1 cellular context compared by ENCODE assay signal in the genomic region with DNA sequence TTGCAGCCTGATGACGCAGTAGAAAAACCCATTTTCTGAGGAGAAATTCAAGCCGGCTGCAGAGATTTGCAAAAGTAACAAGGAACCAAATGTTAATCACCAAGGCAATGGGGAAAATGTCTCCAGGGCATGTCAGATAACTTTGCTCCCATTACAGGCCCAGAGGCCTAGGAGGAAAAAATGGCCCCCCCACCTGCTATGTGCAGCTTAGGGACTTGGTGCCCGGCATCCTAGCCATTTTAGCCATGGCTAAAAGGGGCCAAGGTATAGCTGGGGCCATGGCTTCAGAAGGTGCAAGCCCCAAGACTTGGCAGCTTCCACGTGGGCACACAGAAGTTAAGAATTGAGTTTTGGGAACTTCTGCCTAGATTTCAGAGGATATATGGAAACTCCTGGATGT.
TF ChIP-seq lines count a peak whose summit lies in the region.

No MANE protein-coding gene starts in this region.

TF ChIP-seq in GM12878, 131 proteins besides CTCF, POLR2A, EP300 and RAD21 (continued from another document):
- TF ChIP-seq, protein P1, sequence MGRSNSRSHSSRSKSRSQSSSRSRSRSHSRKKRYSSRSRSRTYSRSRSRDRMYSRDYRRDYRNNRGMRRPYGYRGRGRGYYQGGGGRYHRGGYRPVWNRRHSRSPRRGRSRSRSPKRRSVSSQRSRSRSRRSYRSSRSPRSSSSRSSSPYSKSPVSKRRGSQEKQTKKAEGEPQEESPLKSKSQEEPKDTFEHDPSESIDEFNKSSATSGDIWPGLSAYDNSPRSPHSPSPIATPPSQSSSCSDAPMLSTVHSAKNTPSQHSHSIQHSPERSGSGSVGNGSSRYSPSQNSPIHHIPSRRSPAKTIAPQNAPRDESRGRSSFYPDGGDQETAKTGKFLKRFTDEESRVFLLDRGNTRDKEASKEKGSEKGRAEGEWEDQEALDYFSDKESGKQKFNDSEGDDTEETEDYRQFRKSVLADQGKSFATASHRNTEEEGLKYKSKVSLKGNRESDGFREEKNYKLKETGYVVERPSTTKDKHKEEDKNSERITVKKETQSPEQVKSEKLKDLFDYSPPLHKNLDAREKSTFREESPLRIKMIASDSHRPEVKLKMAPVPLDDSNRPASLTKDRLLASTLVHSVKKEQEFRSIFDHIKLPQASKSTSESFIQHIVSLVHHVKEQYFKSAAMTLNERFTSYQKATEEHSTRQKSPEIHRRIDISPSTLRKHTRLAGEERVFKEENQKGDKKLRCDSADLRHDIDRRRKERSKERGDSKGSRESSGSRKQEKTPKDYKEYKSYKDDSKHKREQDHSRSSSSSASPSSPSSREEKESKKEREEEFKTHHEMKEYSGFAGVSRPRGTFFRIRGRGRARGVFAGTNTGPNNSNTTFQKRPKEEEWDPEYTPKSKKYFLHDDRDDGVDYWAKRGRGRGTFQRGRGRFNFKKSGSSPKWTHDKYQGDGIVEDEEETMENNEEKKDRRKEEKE (IDR thresholded peaks at IDR 0.05): no peak
